8 cellular contexts compared by ENCODE assay signal in genomic region chr7:5282464-5283316, GRCh38. TPM values are rescaled to one million over a fixed set of nuclear protein-coding genes. Genes with fewer than 3 reads are reported as not detected.
DNase-seq lines count a peak whose midpoint lies in the region; ATAC-seq and TF ChIP-seq lines count a peak whose summit lies in the region.

Gene SLC29A4 (plus strand): TSS chr7:5282943. CDS start chr7:5287817, 4,874 bp downstream.

- intact Hi-C loops in esophagus muscularis mucosa (cut with DNase I), result no loop called here

- peaks cover 3% of the 10 kb centered on the region for H3K27me3 Mint-ChIP-seq in neural crest cell (ENCODE audit: low read depth)

- POLR2A ChIA-PET in RWPE1 (lab: Yijun Ruan, JAX; ENCODE audit: low non-redundant PET), result no interaction called here

- H3K27ac ChIP-seq in SJCRH30 (no peak within 1 kb of the TSS; the same call in 1 of the 2 replicates), esophagus muscularis mucosa (replicated peaks in 1 of 4) (peak within 1 kb of the TSS in 1 of 4 donors; percentile 53), RWPE1 (no peak within 1 kb of the TSS)

- H3K36me3 Mint-ChIP-seq in neural crest cell (ENCODE audit: low read depth), result no peaks in the 10 kb centered on the region

- TF ChIP-seq EP300 in esophagus muscularis mucosa (IDR thresholded peaks at IDR 0.05), result no peak

- WGBS in esophagus muscularis mucosa, result no CpG with 5 or more reads among the region's 69 CpGs

- H3K27me3 ChIP-seq in SJCRH30 (no peaks in the 10 kb centered on the region), esophagus muscularis mucosa (peaks cover 0 to 14% (median 0%) of the 10 kb centered on the region in 4 donors)

- H3K36me3 ChIP-seq in SJCRH30, result no peaks in the 10 kb centered on the region
- H3K36me3 ChIP-seq in esophagus muscularis mucosa, result no peaks in the 10 kb centered on the region

- H3K4me1 ChIP-seq in SJCRH30, result peaks cover 4% of the 10 kb centered on the region; the same call in 1 of the 2 replicates
- H3K4me1 ChIP-seq in esophagus muscularis mucosa, result peaks cover 8 to 31% (median 15%) of the 10 kb centered on the region in 4 donors

- H3K4me1 Mint-ChIP-seq in neural crest cell, result no peaks in the 10 kb centered on the region

- TF ChIP-seq CTCF in esophagus muscularis mucosa (IDR thresholded peaks at IDR 0.05) (no peak), neural crest cell (conservative IDR thresholded peaks at IDR 0.05) (no peak), RWPE1 (conservative IDR thresholded peaks at IDR 0.05; ENCODE audit: low read depth) (no peak)

- H3K4me3 ChIP-seq in SJCRH30, result peak within 1 kb of the TSS; percentile 66
- peak within 1 kb of the TSS; percentile 57 to 69 (median 62) for H3K4me3 ChIP-seq in esophagus muscularis mucosa

- no peak within 1 kb of the TSS for H3K4me3 Mint-ChIP-seq in neural crest cell

- no peaks in the 10 kb centered on the region for H3K9me3 ChIP-seq in SJCRH30 (replicated peaks)
- no peaks in the 10 kb centered on the region for H3K9me3 ChIP-seq in esophagus muscularis mucosa

- TF ChIP-seq POLR2A in esophagus muscularis mucosa (IDR thresholded peaks at IDR 0.05; ENCODE audit: low read depth), result no peak

- CTCF ChIA-PET in RWPE1 (lab: Yijun Ruan, JAX), result no interaction called here

- H3K9me3 Mint-ChIP-seq in neural crest cell, result no peaks in the 10 kb centered on the region

- H3K27ac Mint-ChIP-seq in neural crest cell (ENCODE audit: unreplicated experiment), result no peak within 1 kb of the TSS

- ATAC-seq in GM21528 (IDR thresholded peaks at IDR 0.05; ENCODE audit: low FRiP score, unreplicated experiment), result no peak

- DNase-seq in activated CD4-positive, alpha-beta T cell treated with anti-CD3 and anti-CD28 coated beads, Interleukin-2, amount 50 U/mL, for 48 hours, result peak; percentile 21 to 24
- DNase-seq in activated CD4-positive, alpha-beta T cell treated with anti-CD3 and anti-CD28 coated beads, Interleukin-2, amount 50 U/mL, for 4 hours, result no peak
- peak; percentile 59 to 62 for DNase-seq in SJCRH30
- DNase-seq in esophagus muscularis mucosa (ENCODE audit: extremely low spot score), result no peak
- DNase-seq in neural crest cell (ENCODE audit: low read depth, low spot score), result peak; percentile 46
- DNase-seq in RWPE1 (ENCODE audit: low spot score), result no peak
- DNase-seq in AG08395 (ENCODE audit: low spot score), result no peak

RNA-seq across cellular contexts. Expression of gene SLC29A4, which starts in this region (rescaled TPM):
- total RNA-seq in SJCRH30 (2014; rRNA removed; shearing (Covaris generic)), result 39.8 and 43.1 TPM in 2 replicates
- total RNA-seq in esophagus muscularis mucosa (1 to 10 TPM; 2.5 to 6.3 (median 4.1) TPM), neural crest cell (32.5 and 40.0 TPM in 2 replicates)

Comparison
In these comparisons a context has a peak if more than half of its experiments do, and no peak if none do; other contexts are left out.
1. DNase-seq: peak in activated CD4-positive, alpha-beta T cell treated with anti-CD3 and anti-CD28 coated beads, Interleukin-2, amount 50 U/mL, for 48 hours (2 of 2), SJCRH30 (2 of 2) and neural crest cell (single experiment); none in activated CD4-positive, alpha-beta T cell treated with anti-CD3 and anti-CD28 coated beads, Interleukin-2, amount 50 U/mL, for 4 hours (0 of 2), esophagus muscularis mucosa (single experiment), RWPE1 (single experiment) and AG08395 (single experiment).